In the genomic region with DNA sequence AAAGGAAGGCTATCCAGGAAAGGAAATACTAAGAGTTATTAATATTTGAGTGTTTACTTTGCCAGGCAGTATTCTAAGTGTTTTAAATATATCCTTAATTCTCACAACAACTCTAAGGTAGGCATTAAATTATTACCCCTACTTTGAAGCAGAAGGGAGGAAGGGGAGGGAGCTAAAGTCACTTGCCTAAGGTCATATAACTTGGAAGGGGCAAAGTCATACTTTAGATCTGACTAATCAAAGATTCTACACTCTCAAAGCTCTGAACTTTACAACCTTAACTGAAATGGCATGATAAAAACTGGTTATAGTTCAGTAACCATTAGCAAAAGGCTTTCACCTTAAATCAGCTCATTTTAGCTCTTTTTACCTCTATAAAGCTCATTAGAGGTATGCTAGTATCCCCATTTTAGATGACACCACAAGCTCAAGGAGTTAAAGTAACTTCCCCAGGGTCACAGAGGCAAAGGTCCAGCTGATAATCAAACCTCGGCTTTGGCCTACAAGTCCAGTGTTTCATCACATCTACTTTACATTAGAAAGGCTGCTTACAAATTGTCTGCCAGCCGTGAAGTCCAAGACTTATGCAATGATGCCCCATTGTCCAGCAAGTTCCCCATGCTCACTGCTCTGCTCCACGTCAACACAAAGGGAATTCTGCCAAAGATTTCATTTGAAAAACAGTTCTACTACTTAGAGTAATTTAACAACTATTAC, we compare ENCODE assay signal across 9 cellular contexts.
DNase-seq lines count a peak whose midpoint lies in the region; ATAC-seq, FAIRE-seq and TF ChIP-seq lines count a peak whose summit lies in the region.
"Had no signal": no experiment of that assay in that cellular context is flagged by ENCODE, and none has a peak within 500 bp of the region (broad histone marks: within the 10 kb centered on the region; RNA-seq: fewer than 3 reads in every experiment).

No MANE protein-coding gene starts in this region.

- ATAC-seq in left ventricle myocardium superior: peak; percentile 80
- peak; percentile 92 for ATAC-seq in sciatic nerve
- no peak for ATAC-seq in GM18858 (IDR thresholded peaks at IDR 0.05; ENCODE audit: unreplicated experiment)

- DNase-seq in GM12892 (ENCODE audit: insufficient read length) (no peak), astrocyte of the hippocampus (ENCODE audit: low read depth, low spot score) (peak; percentile 77), left ventricle myocardium superior (no peak), sciatic nerve (ENCODE audit: low spot score) (no peak), GM19240 (ENCODE audit: insufficient read length, low spot score) (no peak), NCI-H2196 treated with DMSO at 0.1 percent for 48 hours (lab: John Stamatoyannopoulos, UW; ENCODE audit: unreplicated experiment) (no peak), HUDEP-2 (lab: John Stamatoyannopoulos, UW; ENCODE audit: unreplicated experiment in 76 of 76) (no peak)
- DNase-seq: NCI-H1930 had no signal

- intact Hi-C loops in left ventricle myocardium superior (cut with micrococcal nuclease) (no loop called here), sciatic nerve (cut with DNase I) (no loop called here)

- no peak for TF ChIP-seq POLR2A in GM12892 (IDR thresholded peaks at IDR 0.05; ENCODE audit: low read depth, low read length)

- FAIRE-seq in GM12892 (lab: Jason Lieb, UNC): peak; percentile 38
